Comparison of ENCODE assay signal across 25 cellular contexts in genomic region chr15:73872370-73872769, GRCh38. TPM values are rescaled to one million over a fixed set of nuclear protein-coding genes. Genes with fewer than 3 reads are reported as not detected.
DNase-seq lines count a peak whose midpoint lies in the region; ATAC-seq and TF ChIP-seq lines count a peak whose summit lies in the region.
"Had no signal": no experiment of that assay in that cellular context is flagged by ENCODE, and none has a peak within 500 bp of the region (broad histone marks: within the 10 kb centered on the region; RNA-seq: fewer than 3 reads in every experiment).

No MANE protein-coding gene starts in this region.

- H3K9me3 ChIP-seq in SJCRH30 (replicated peaks) (no peaks in the 10 kb centered on the region), Peyer's patch (no peaks in the 10 kb centered on the region)
- H3K9me3 ChIP-seq: thoracic aorta, vagina had no signal

- H3K4me3 ChIP-seq in cardiac fibroblast (replicated peaks in 1 of 2; ENCODE audit: low read depth in 2 of 2, low read length in 2 of 2) (no peak overlapping the region), SJCRH30 (no peak overlapping the region), Peyer's patch (no peak overlapping the region)
- H3K4me3 ChIP-seq: K562, smooth muscle cell, thoracic aorta, vagina had no signal

- DNase-seq in EL (peak; percentile 70), LHCN-M2 (ENCODE audit: low read depth) (peak; percentile 14), cardiac fibroblast (ENCODE audit: low read depth in 2 of 2) (peak; percentile 7 to 69), left lobe of liver (ENCODE audit: low spot score) (peak; percentile 4), SJCRH30 (no peak), Peyer's patch (no peak)
- DNase-seq: activated CD8-positive, alpha-beta T cell treated with anti-CD3 and anti-CD28 coated beads, Interleukin-2, amount 10 ng/mL, durations not matched to agents 7 days and 5 days; activated naive CD4-positive, alpha-beta T cell; activated T-cell treated with anti-CD3 and anti-CD28 coated beads, Interleukin-2, amount 50 U/mL, for 24 hours; amniotic stem cell; DMS79; effector CD4-positive, alpha-beta T cell; left colon; NCI-H2171 treated with DMSO at 0.1 percent for 48 hours; NCI-H526 treated with DMSO at 0.1 percent for 48 hours; stimulated activated naive B cell treated with anti-CD40 and anti-IgM and Interleukin-4, amounts not matched to agents 10 μg/mL and 1 μg/mL and 100 μg/mL, for 72 hours had no signal

- H3K4me1 ChIP-seq in SJCRH30, result no peaks in the 10 kb centered on the region
- H3K4me1 ChIP-seq in Peyer's patch, result no peaks in the 10 kb centered on the region
- H3K4me1 ChIP-seq: vagina had no signal

- no peak overlapping the region for H3K27ac ChIP-seq in SJCRH30
- no peak overlapping the region for H3K27ac ChIP-seq in Peyer's patch
- H3K27ac ChIP-seq: thoracic aorta, vagina had no signal

- ATAC-seq in left lobe of liver (no peak), HG02970 (IDR thresholded peaks at IDR 0.05; ENCODE audit: low FRiP score, unreplicated experiment) (no peak)
- ATAC-seq: activated CD4-positive, CD25-positive, alpha-beta regulatory T cell treated with anti-CD3 and anti-CD28 coated beads, Interleukin-2, amount 50 U/mL, for 24 hours; activated CD8-positive, alpha-beta T cell treated with anti-CD3 and anti-CD28 coated beads, Interleukin-2, amount 10 ng/mL, durations not matched to agents 7 days and 5 days; esophagus mucosa; K562; left colon; naive thymus-derived CD4-positive, alpha-beta T cell; stimulated activated naive B cell treated with anti-CD40 and anti-IgM and Interleukin-4, amounts not matched to agents 10 μg/mL and 1 μg/mL and 100 μg/mL, for 72 hours had no signal

- TF ChIP-seq CTCF in cardiac fibroblast (IDR thresholded peaks at IDR 0.05; ENCODE audit: low read depth, low read length) (no peak), Peyer's patch (IDR thresholded peaks at IDR 0.05) (no peak)

- TF ChIP-seq POLR2A in Peyer's patch (IDR thresholded peaks at IDR 0.05), result no peak

- H3K36me3 ChIP-seq in SJCRH30 (no peaks in the 10 kb centered on the region), Peyer's patch (no peaks in the 10 kb centered on the region)
- H3K36me3 ChIP-seq: thoracic aorta, vagina had no signal

- peaks cover 17% of the 10 kb centered on the region; the same call in 1 of the 2 replicates for H3K27me3 ChIP-seq in SJCRH30
- no peaks in the 10 kb centered on the region for H3K27me3 ChIP-seq in Peyer's patch
- H3K27me3 ChIP-seq: vagina had no signal

RNA-seq across cellular contexts. Expression of gene TBC1D21, which starts 1.0 kb away (rescaled TPM):
- total RNA-seq in LHCN-M2 (2014; rRNA removed) (not detected in 2 replicates), left lobe of liver (not detected), Peyer's patch (not detected)
- polyA plus RNA-seq in LHCN-M2 (2012), result not detected
- total RNA-seq in SJCRH30 (2014; rRNA removed; shearing (Covaris generic)), result not detected in 2 replicates
- total RNA-seq: activated CD8-positive, alpha-beta T cell treated with anti-CD3 and anti-CD28 coated beads, Interleukin-2, amount 10 ng/mL, durations not matched to agents 7 days and 5 days; esophagus mucosa; K562; left colon; naive thymus-derived CD4-positive, alpha-beta T cell; omental fat pad; smooth muscle cell; thoracic aorta; vagina had no signal
- polyA plus RNA-seq: K562; naive thymus-derived CD4-positive, alpha-beta T cell; smooth muscle cell had no signal

RNA-seq across cellular contexts. Expression of gene LOXL1, which starts 53.9 kb away (rescaled TPM):
- total RNA-seq in LHCN-M2 (2014; rRNA removed) (503 and 596 TPM in 2 replicates), left lobe of liver (0.75 TPM), Peyer's patch (1 to 10 TPM; 1.8 to 8.3 (median 5.4) TPM)
- 384 TPM for polyA plus RNA-seq in LHCN-M2 (2012)
- total RNA-seq in SJCRH30 (2014; rRNA removed; shearing (Covaris generic)), result 31.3 and 33.3 TPM in 2 replicates
- polyA plus RNA-seq: K562 had no signal

Comparison
In these comparisons a context has a peak if more than half of its experiments do, and no peak if none do; other contexts are left out.
1. DNase-seq: peak in EL (single experiment), LHCN-M2 (single experiment), cardiac fibroblast (2 of 2) and left lobe of liver (single experiment); none in SJCRH30 (0 of 2) and Peyer's patch (0 of 3).
2. RNA of gene LOXL1, which starts 53.9 kb away (total RNA-seq): 503 to 596 TPM in LHCN-M2; 31.3 to 33.3 TPM in SJCRH30, 1.8 to 8.3 TPM in Peyer's patch and 0.75 TPM in left lobe of liver (single experiment); every median in the first group is over 10 times any median in the second.